In the genomic region with DNA sequence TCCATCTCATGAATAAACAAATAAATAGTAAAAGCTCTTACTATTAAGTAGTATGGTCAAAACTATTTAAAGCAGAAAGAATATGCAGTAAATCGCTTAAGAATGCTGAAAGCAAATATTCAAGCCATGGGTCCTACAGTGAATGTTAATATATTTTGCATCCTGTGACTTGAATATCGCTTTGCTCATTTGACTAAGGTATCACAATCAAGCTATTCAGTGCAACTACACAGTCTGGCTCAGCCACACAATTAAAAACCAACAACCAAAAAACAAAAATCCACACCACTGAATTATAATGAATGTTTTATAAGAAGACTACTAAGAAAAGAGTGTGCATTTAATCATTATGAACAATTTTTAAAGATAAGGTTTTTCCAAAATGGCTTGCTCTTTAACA, we compare ENCODE assay signal across 18 cellular contexts.
"Had no signal": no experiment of that assay in that cellular context is flagged by ENCODE, and none has a peak within 500 bp of the region (broad histone marks: within the 10 kb centered on the region; RNA-seq: fewer than 3 reads in every experiment).

No MANE protein-coding gene starts in this region.

- DNase-seq: activated CD4-positive, alpha-beta T cell treated with anti-CD3 and anti-CD28 coated beads, Interleukin-2, amount 10 ng/mL, durations not matched to agents 24 days and 14 days; activated CD4-positive, CD25-positive, alpha-beta regulatory T cell; activated CD8-positive, alpha-beta memory T cell treated with anti-CD3 and anti-CD28 coated beads for 24 hours; activated naive CD4-positive, alpha-beta T cell treated with Interleukin-2 at 50 U/mL for 16 hours; activated T-cell treated with anti-CD3 and anti-CD28 coated beads for 4 hours; colonic mucosa; hippocampal formation; mammary epithelial cell; nephron progenitor cell; sigmoid colon; spleen; stimulated activated naive CD8-positive, alpha-beta T cell treated with anti-CD3 and anti-CD28 coated beads, Interleukin-15, amount 100 ng/mL, for 72 hours had no signal

- ATAC-seq: esophagus mucosa, left lobe of liver had no signal

- H3K36me3 ChIP-seq: colonic mucosa had no signal

- H3K27ac Mint-ChIP-seq: stimulated activated naive CD8-positive, alpha-beta T cell treated with anti-CD3 and anti-CD28 coated beads, Interleukin-15, amount 100 ng/mL, for 72 hours had no signal

- H3K27me3 Mint-ChIP-seq: activated CD4-positive, alpha-beta T cell treated with anti-CD3 and anti-CD28 coated beads, Interleukin-2, amount 10 ng/mL, durations not matched to agents 24 days and 14 days; stimulated activated naive CD8-positive, alpha-beta T cell treated with anti-CD3 and anti-CD28 coated beads, Interleukin-15, amount 100 ng/mL, for 72 hours had no signal

- H3K27ac ChIP-seq: colonic mucosa, sigmoid colon, thoracic aorta had no signal

- FAIRE-seq: keratinocyte, TTC549 had no signal

- H3K4me1 Mint-ChIP-seq: nephron progenitor cell had no signal

- H3K4me3 Mint-ChIP-seq: activated CD4-positive, alpha-beta T cell treated with anti-CD3 and anti-CD28 coated beads, Interleukin-2, amount 10 ng/mL, durations not matched to agents 24 days and 14 days; nephron progenitor cell; stimulated activated naive CD8-positive, alpha-beta T cell treated with anti-CD3 and anti-CD28 coated beads, Interleukin-15, amount 100 ng/mL, for 72 hours had no signal

- H3K4me3 ChIP-seq: cardiac muscle cell, colonic mucosa, sigmoid colon, spleen, thoracic aorta had no signal

- H3K9me3 ChIP-seq: colonic mucosa, sigmoid colon, spleen, thoracic aorta had no signal

- H3K9me3 Mint-ChIP-seq: activated CD4-positive, alpha-beta T cell treated with anti-CD3 and anti-CD28 coated beads, Interleukin-2, amount 10 ng/mL, durations not matched to agents 24 days and 14 days; nephron progenitor cell; stimulated activated naive CD8-positive, alpha-beta T cell treated with anti-CD3 and anti-CD28 coated beads, Interleukin-15, amount 100 ng/mL, for 72 hours had no signal
